ENCODE assay signal across 12 cellular contexts in genomic region chr7:155276032-155276799, GRCh38. TPM values are rescaled to one million over a fixed set of nuclear protein-coding genes. Genes with fewer than 3 reads are reported as not detected.
A peak's percentile ranks its signal among the peaks of the same experiment; 100 is the strongest.
DNase-seq lines count a peak whose midpoint lies in the region; ATAC-seq and TF ChIP-seq lines count a peak whose summit lies in the region.
"Had no signal": no experiment of that assay in that cellular context is flagged by ENCODE, and none has a peak within 500 bp of the region (broad histone marks: within the 10 kb centered on the region; RNA-seq: fewer than 3 reads in every experiment).

No MANE protein-coding gene starts in this region.

- no peak overlapping the region for H3K4me3 ChIP-seq in IMR-90 (ENCODE audit: insufficient read depth, low read depth, low read length)
- H3K4me3 ChIP-seq: BLaER1 treated with 17β-estradiol and CSF1 and Interleukin-3, amounts not matched to agents 10 nM and 100 nM; HAP-1 had no signal

- no peaks in the 10 kb centered on the region for H3K79me1 ChIP-seq in IMR-90 (ENCODE audit: low read depth in 1 of 2, low read length in 2 of 2)

- TF ChIP-seq CTCF in IMR-90 (conservative IDR thresholded peaks at IDR 0.05; ENCODE audit: low read depth, low read length) (no peak), chondrocyte (IDR thresholded peaks at IDR 0.05) (no peak), nephron progenitor cell (IDR thresholded peaks at IDR 0.05) (no peak)

- CTCF ChIA-PET in IMR-90 (lab: Yijun Ruan, JAX), result interaction anchor here (0.6 kb wide), 1 partner anchor 400 kb away, joined by 5 read pairs; no protein-coding TSS in a partner anchor

- no peaks in the 10 kb centered on the region for H3K4me1 ChIP-seq in IMR-90 (ENCODE audit: control insufficient read depth, insufficient read depth, low read length)
- H3K4me1 ChIP-seq: Caco-2, HAP-1 had no signal

- H3K27ac Mint-ChIP-seq in chondrocyte (ENCODE audit: unreplicated experiment) (no peak overlapping the region), nephron progenitor cell (no peak overlapping the region)
- H3K27ac Mint-ChIP-seq: B cell; CD4-positive, CD25-positive, alpha-beta regulatory T cell had no signal

- no peak overlapping the region for H3K9ac ChIP-seq in IMR-90 (ENCODE audit: low read depth, low read length)
- H3K9ac ChIP-seq: BLaER1 treated with 17β-estradiol and CSF1 and Interleukin-3, amounts not matched to agents 10 nM and 100 nM had no signal

- H3K56ac ChIP-seq in IMR-90 (ENCODE audit: extremely low read depth, insufficient read depth, low read length), result no peak overlapping the region

- in situ Hi-C loops in IMR-90 (cut with MboI; ENCODE audit: low sequenced_read_pairs), result no loop called here

- no peak overlapping the region for H4K5ac ChIP-seq in IMR-90 (ENCODE audit: low read depth, low read length)

- POLR2A ChIA-PET in IMR-90 (lab: Charles Lee; ENCODE audit: unreplicated experiment), result no interaction called here

- H3K4me3 Mint-ChIP-seq in chondrocyte (ENCODE audit: unreplicated experiment), result no peak overlapping the region
- H3K4me3 Mint-ChIP-seq in nephron progenitor cell, result peak overlapping the region; percentile 7
- H3K4me3 Mint-ChIP-seq: B cell; CD4-positive, CD25-positive, alpha-beta regulatory T cell had no signal

- H4K8ac ChIP-seq in IMR-90 (ENCODE audit: low read depth in 2 of 2, low read length in 2 of 2), result no peak overlapping the region

- H3K9me3 ChIP-seq in IMR-90 (ENCODE audit: control insufficient read depth, insufficient read depth, low read length), result no peaks in the 10 kb centered on the region
- H3K9me3 ChIP-seq: BLaER1 treated with 17β-estradiol and CSF1 and Interleukin-3, amounts not matched to agents 10 nM and 100 nM; Caco-2; HAP-1 had no signal

- TF ChIP-seq RAD21 in IMR-90 (IDR thresholded peaks at IDR 0.05; ENCODE audit: low read length), result no peak

- H3K27me3 ChIP-seq in IMR-90 (ENCODE audit: control insufficient read depth, insufficient read depth, low read length), result peaks cover 13% of the 10 kb centered on the region
- H3K27me3 ChIP-seq: BLaER1 treated with 17β-estradiol and CSF1 and Interleukin-3, amounts not matched to agents 10 nM and 100 nM had no signal

- no peaks in the 10 kb centered on the region for H3K9me1 ChIP-seq in IMR-90 (ENCODE audit: insufficient read depth, low read length)

- no peak overlapping the region for H2AK9ac ChIP-seq in IMR-90 (replicated peaks; ENCODE audit: low read depth, low read length, poor library complexity)

- H3K4me1 Mint-ChIP-seq in chondrocyte (ENCODE audit: low read depth), result peaks cover 4% of the 10 kb centered on the region
- H3K4me1 Mint-ChIP-seq in nephron progenitor cell, result peaks cover 39% of the 10 kb centered on the region
- H3K4me1 Mint-ChIP-seq: B cell had no signal

- 40% methylated on average over 4 of the region's 19 CpGs; no CpG with 5 or more reads in 1 of the 2 experiments for WGBS in IMR-90 (ENCODE audit: extremely low coverage in 2 of 2, insufficient read length in 1 of 2), 2 experiments

- H2BK5ac ChIP-seq in IMR-90 (ENCODE audit: low read depth, low read length, poor library complexity, severe bottlenecking), result no peak overlapping the region

- H4K20me1 ChIP-seq in IMR-90 (ENCODE audit: insufficient read depth, low read length), result no peaks in the 10 kb centered on the region
- H4K20me1 ChIP-seq: BLaER1 treated with 17β-estradiol and CSF1 and Interleukin-3, amounts not matched to agents 10 nM and 100 nM had no signal

- no peak for TF ChIP-seq POLR2A in IMR-90 (IDR thresholded peaks at IDR 0.05; ENCODE audit: low read depth, low read length)

- H2BK20ac ChIP-seq in IMR-90 (ENCODE audit: low read depth, low read length), result no peak overlapping the region

- no peaks in the 10 kb centered on the region for H3K36me3 ChIP-seq in IMR-90 (ENCODE audit: control insufficient read depth, insufficient read depth, low read length)
- H3K36me3 ChIP-seq: BLaER1 treated with 17β-estradiol and CSF1 and Interleukin-3, amounts not matched to agents 10 nM and 100 nM; HAP-1 had no signal

- H2AFZ ChIP-seq in IMR-90 (replicated peaks; ENCODE audit: low read length, poor library complexity), result no peak overlapping the region

- H3K4me2 ChIP-seq in IMR-90 (ENCODE audit: low read depth, low read length), result no peak overlapping the region
- H3K4me2 ChIP-seq: BLaER1 treated with 17β-estradiol and CSF1 and Interleukin-3, amounts not matched to agents 10 nM and 100 nM had no signal

- H3K36me3 Mint-ChIP-seq in chondrocyte (ENCODE audit: low read depth) (no peaks in the 10 kb centered on the region), nephron progenitor cell (ENCODE audit: low read depth) (no peaks in the 10 kb centered on the region)
- H3K36me3 Mint-ChIP-seq: CD4-positive, CD25-positive, alpha-beta regulatory T cell had no signal

- intact Hi-C loops in IMR-90 (cut with micrococcal nuclease), result no loop called here
- intact Hi-C loops in Right ventricle myocardium superior (cut with DNase I), result no loop called here

- DNase-seq in IMR-90, result no peak
- DNase-seq in chondrocyte (ENCODE audit: low spot score), result peak; percentile 47
- no peak for DNase-seq in nephron progenitor cell
- no peak for DNase-seq in NCI-H226
- no peak for DNase-seq in Right ventricle myocardium superior
- DNase-seq in stimulated activated CD4-positive, alpha-beta T cell treated with anti-CD3 and anti-CD28 coated beads, Interleukin-4, amount 100 ng/mL, for 1 hour, result no peak
- DNase-seq: CD4-positive, CD25-positive, alpha-beta regulatory T cell had no signal

- H3K14ac ChIP-seq in IMR-90 (replicated peaks; ENCODE audit: low read depth, low read length), result no peak overlapping the region

- H2BK120ac ChIP-seq in IMR-90 (ENCODE audit: low read depth, low read length), result no peak overlapping the region

- H3K23ac ChIP-seq in IMR-90 (ENCODE audit: low read depth, low read length), result no peak overlapping the region

- H3K9me3 Mint-ChIP-seq in chondrocyte (ENCODE audit: low read depth), result no peaks in the 10 kb centered on the region
- H3K9me3 Mint-ChIP-seq in nephron progenitor cell, result peaks cover 5% of the 10 kb centered on the region
- H3K9me3 Mint-ChIP-seq: CD4-positive, CD25-positive, alpha-beta regulatory T cell had no signal

- H3K27me3 Mint-ChIP-seq in chondrocyte (ENCODE audit: low read depth) (peaks cover 24% of the 10 kb centered on the region), nephron progenitor cell (ENCODE audit: low read depth, poor library complexity) (peaks cover 9% of the 10 kb centered on the region)

- no peak for ATAC-seq in IMR-90 (ENCODE audit: low read depth)
- ATAC-seq in Right ventricle myocardium superior (ENCODE audit: poor library complexity), result no peak

- no peak overlapping the region for H2BK15ac ChIP-seq in IMR-90 (ENCODE audit: low read depth, low read length)

- no peak overlapping the region for H2AK5ac ChIP-seq in IMR-90 (ENCODE audit: low read depth, low read length)

- H3K18ac ChIP-seq in IMR-90 (ENCODE audit: low read depth, low read length), result no peak overlapping the region

- dilution Hi-C loops in IMR-90 (cut with HindIII; ENCODE audit: low sequenced_read_pairs, unreplicated experiment), result no loop called here

- no peak overlapping the region for H4K91ac ChIP-seq in IMR-90 (ENCODE audit: insufficient read depth, low read depth, low read length)

- H3K27ac ChIP-seq in IMR-90 (ENCODE audit: insufficient read depth, low read length), result no peak overlapping the region
- H3K27ac ChIP-seq: BLaER1 treated with 17β-estradiol and CSF1 and Interleukin-3, amounts not matched to agents 10 nM and 100 nM; HL-60 had no signal

- no TSS peak for BruUV-seq in IMR-90 (replicated peaks; lab: Mats Ljungman, UMichigan)

- H3K4ac ChIP-seq in IMR-90 (ENCODE audit: low read depth, low read length), result no peak overlapping the region

TF ChIP-seq in IMR-90, 13 proteins besides CTCF, POLR2A, EP300 and RAD21:
- TF ChIP-seq MAFK (IDR thresholded peaks at IDR 0.05; ENCODE audit: low read depth, low read length), result no peak
- no peak for TF ChIP-seq MXI1 (IDR thresholded peaks at IDR 0.05; ENCODE audit: borderline replicate concordance, low read depth, low read length)
- TF ChIP-seq RFX5 (IDR thresholded peaks at IDR 0.05; ENCODE audit: low read depth, low read length), result no peak
- TF ChIP-seq SMC3 (IDR thresholded peaks at IDR 0.05; ENCODE audit: low read depth, low read length), result no peak
- no peak for TF ChIP-seq USF2 (IDR thresholded peaks at IDR 0.05; ENCODE audit: low read depth, low read length)
- 0 out of 2 replicates have a peak, but pooled peaks have one; percentile 1 for TF ChIP-seq CEBPB (IDR thresholded peaks at IDR 0.05; ENCODE audit: low read depth, low read length)
- no peak for TF ChIP-seq CHD1 (IDR thresholded peaks at IDR 0.05; ENCODE audit: low read depth, low read length)

RNA-seq across cellular contexts. Expression of gene INSIG1, which starts 21.5 kb away (rescaled TPM):
- total RNA-seq in IMR-90 (2012; rRNA removed), result 26.0 and 32.8 TPM in 2 replicates
- 19.0 and 19.9 TPM in 2 replicates for polyA plus RNA-seq in IMR-90 (2012; rRNA removed)
- 14.0 and 17.9 TPM in 2 replicates for polyA plus RNA-seq in IMR-90 (2012; cell fraction: cytosol; rRNA removed)
- 17.2 and 44.5 TPM in 2 replicates for polyA plus RNA-seq in IMR-90 (2012; cell fraction: nucleus; rRNA removed; ENCODE audit: low replicate concordance)
- total RNA-seq in chondrocyte, result 21.3 to 33.7 TPM (median 31.8 TPM) in 3 replicates
- total RNA-seq in Right ventricle myocardium superior, result 6.9 TPM
